18 cellular contexts compared by ENCODE assay signal in genomic region chr5:56575821-56576220, GRCh38.
"Had no signal": no experiment of that assay in that cellular context is flagged by ENCODE, and none has a peak within 500 bp of the region (broad histone marks: within the 10 kb centered on the region; RNA-seq: fewer than 3 reads in every experiment).

No MANE protein-coding gene starts in this region.

- ATAC-seq: lower lobe of right lung; naive thymus-derived CD8-positive, alpha-beta T cell; right cardiac atrium had no signal

- H3K4me3 ChIP-seq: esophagus squamous epithelium, lower lobe of right lung, prostate gland, stomach had no signal

- DNase-seq: activated CD4-positive, alpha-beta T cell treated with anti-CD3 and anti-CD28 coated beads, Interleukin-2, amount 50 U/mL, for 1 hour; activated CD4-positive, CD25-positive, alpha-beta regulatory T cell; activated CD8-positive, alpha-beta memory T cell treated with anti-CD3 and anti-CD28 coated beads, Interleukin-2, amount 50 U/mL, for 4 hours; activated naive CD8-positive, alpha-beta T cell treated with anti-CD3 and anti-CD28 coated beads, Interleukin-2, amount 10 ng/mL, durations not matched to agents 7 days and 5 days; amygdala; dermis blood vessel endothelial cell; effector memory CD4-positive, alpha-beta T cell; esophagus squamous epithelium; glutamatergic neuron; hippocampal formation; islet precursor cell; lower lobe of right lung; naive thymus-derived CD8-positive, alpha-beta T cell; right cardiac atrium; stimulated activated CD4-positive, alpha-beta T cell treated with anti-CD3 and anti-CD28 coated beads, Interleukin-2, amount 100 ng/mL, for 48 hours; stomach; trophoblast cell had no signal
